ENCODE assay signal across 2 cellular contexts in the genomic region with DNA sequence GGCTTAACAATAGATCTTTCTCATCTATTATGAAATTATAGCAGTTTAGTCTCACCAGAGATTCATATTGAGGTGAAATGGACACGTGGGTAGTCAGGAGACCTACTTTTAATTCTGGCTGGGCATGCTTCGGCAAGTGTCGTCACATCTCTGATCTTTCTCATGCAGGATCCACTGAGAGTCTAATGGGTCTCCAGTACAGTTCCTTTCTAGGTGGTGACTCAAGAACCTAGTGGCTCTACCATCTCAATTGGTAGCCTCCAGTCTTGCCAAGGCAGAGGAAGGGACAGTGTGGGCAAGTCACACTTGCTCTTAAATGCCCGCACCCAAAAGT.
TF ChIP-seq lines count a peak whose summit lies in the region.

No MANE protein-coding gene starts in this region.

TF ChIP-seq in HEK293, 187 proteins besides CTCF, POLR2A, EP300 and RAD21 (continued from another document):
- TF ChIP-seq ZBTB6 (tag by site-specific recombination; IDR thresholded peaks at IDR 0.05) (peak; percentile 80), ZNF169 (tag by site-specific recombination; IDR thresholded peaks at IDR 0.05) (no peak), ZBTB1 (tag by site-specific recombination; IDR thresholded peaks at IDR 0.05) (no peak)

TF ChIP-seq in H1, 55 proteins besides CTCF, POLR2A, EP300 and RAD21 (continued from another document):
- TF ChIP-seq, protein P1, sequence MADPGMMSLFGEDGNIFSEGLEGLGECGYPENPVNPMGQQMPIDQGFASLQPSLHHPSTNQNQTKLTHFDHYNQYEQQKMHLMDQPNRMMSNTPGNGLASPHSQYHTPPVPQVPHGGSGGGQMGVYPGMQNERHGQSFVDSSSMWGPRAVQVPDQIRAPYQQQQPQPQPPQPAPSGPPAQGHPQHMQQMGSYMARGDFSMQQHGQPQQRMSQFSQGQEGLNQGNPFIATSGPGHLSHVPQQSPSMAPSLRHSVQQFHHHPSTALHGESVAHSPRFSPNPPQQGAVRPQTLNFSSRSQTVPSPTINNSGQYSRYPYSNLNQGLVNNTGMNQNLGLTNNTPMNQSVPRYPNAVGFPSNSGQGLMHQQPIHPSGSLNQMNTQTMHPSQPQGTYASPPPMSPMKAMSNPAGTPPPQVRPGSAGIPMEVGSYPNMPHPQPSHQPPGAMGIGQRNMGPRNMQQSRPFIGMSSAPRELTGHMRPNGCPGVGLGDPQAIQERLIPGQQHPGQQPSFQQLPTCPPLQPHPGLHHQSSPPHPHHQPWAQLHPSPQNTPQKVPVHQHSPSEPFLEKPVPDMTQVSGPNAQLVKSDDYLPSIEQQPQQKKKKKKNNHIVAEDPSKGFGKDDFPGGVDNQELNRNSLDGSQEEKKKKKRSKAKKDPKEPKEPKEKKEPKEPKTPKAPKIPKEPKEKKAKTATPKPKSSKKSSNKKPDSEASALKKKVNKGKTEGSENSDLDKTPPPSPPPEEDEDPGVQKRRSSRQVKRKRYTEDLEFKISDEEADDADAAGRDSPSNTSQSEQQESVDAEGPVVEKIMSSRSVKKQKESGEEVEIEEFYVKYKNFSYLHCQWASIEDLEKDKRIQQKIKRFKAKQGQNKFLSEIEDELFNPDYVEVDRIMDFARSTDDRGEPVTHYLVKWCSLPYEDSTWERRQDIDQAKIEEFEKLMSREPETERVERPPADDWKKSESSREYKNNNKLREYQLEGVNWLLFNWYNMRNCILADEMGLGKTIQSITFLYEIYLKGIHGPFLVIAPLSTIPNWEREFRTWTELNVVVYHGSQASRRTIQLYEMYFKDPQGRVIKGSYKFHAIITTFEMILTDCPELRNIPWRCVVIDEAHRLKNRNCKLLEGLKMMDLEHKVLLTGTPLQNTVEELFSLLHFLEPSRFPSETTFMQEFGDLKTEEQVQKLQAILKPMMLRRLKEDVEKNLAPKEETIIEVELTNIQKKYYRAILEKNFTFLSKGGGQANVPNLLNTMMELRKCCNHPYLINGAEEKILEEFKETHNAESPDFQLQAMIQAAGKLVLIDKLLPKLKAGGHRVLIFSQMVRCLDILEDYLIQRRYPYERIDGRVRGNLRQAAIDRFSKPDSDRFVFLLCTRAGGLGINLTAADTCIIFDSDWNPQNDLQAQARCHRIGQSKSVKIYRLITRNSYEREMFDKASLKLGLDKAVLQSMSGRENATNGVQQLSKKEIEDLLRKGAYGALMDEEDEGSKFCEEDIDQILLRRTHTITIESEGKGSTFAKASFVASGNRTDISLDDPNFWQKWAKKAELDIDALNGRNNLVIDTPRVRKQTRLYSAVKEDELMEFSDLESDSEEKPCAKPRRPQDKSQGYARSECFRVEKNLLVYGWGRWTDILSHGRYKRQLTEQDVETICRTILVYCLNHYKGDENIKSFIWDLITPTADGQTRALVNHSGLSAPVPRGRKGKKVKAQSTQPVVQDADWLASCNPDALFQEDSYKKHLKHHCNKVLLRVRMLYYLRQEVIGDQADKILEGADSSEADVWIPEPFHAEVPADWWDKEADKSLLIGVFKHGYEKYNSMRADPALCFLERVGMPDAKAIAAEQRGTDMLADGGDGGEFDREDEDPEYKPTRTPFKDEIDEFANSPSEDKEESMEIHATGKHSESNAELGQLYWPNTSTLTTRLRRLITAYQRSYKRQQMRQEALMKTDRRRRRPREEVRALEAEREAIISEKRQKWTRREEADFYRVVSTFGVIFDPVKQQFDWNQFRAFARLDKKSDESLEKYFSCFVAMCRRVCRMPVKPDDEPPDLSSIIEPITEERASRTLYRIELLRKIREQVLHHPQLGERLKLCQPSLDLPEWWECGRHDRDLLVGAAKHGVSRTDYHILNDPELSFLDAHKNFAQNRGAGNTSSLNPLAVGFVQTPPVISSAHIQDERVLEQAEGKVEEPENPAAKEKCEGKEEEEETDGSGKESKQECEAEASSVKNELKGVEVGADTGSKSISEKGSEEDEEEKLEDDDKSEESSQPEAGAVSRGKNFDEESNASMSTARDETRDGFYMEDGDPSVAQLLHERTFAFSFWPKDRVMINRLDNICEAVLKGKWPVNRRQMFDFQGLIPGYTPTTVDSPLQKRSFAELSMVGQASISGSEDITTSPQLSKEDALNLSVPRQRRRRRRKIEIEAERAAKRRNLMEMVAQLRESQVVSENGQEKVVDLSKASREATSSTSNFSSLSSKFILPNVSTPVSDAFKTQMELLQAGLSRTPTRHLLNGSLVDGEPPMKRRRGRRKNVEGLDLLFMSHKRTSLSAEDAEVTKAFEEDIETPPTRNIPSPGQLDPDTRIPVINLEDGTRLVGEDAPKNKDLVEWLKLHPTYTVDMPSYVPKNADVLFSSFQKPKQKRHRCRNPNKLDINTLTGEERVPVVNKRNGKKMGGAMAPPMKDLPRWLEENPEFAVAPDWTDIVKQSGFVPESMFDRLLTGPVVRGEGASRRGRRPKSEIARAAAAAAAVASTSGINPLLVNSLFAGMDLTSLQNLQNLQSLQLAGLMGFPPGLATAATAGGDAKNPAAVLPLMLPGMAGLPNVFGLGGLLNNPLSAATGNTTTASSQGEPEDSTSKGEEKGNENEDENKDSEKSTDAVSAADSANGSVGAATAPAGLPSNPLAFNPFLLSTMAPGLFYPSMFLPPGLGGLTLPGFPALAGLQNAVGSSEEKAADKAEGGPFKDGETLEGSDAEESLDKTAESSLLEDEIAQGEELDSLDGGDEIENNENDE (IDR thresholded peaks at IDR 0.05; ENCODE audit: insufficient replicate concordance, low read length) = no peak
- TF ChIP-seq NANOG (IDR thresholded peaks at IDR 0.05; ENCODE audit: insufficient read depth, low read depth, low read length, poor library complexity, severe bottlenecking) = no peak
